7 cellular contexts compared by ENCODE assay signal in genomic region chr17:4903051-4903818, GRCh38. TPM values are rescaled to one million over a fixed set of nuclear protein-coding genes. Genes with fewer than 3 reads are reported as not detected.
DNase-seq lines count a peak whose midpoint lies in the region; ATAC-seq, FAIRE-seq and TF ChIP-seq lines count a peak whose summit lies in the region.

Gene CHRNE, minus strand, starts transcription at chr17:4903098. Its CDS starts 35 bp downstream, at chr17:4903063.

- H3K36me3 ChIP-seq in ascending aorta, result no peaks in the 10 kb centered on the region
- no peaks in the 10 kb centered on the region for H3K36me3 ChIP-seq in hepatocyte (replicated peaks; ENCODE audit: insufficient read depth, low read depth)
- no peaks in the 10 kb centered on the region for H3K36me3 ChIP-seq in skeletal muscle tissue (ENCODE audit: control insufficient read depth in 3 of 3, insufficient read depth in 3 of 3, low read length in 3 of 3)

- ATAC-seq in GM21717 (IDR thresholded peaks at IDR 0.05; ENCODE audit: unreplicated experiment), result no peak

- TF ChIP-seq POLR2A in GM12892 (IDR thresholded peaks at IDR 0.05; ENCODE audit: low read depth, low read length), result no peak

- H3K27me3 ChIP-seq in ascending aorta (peaks cover 7% of the 10 kb centered on the region), hepatocyte (no peaks in the 10 kb centered on the region), skeletal muscle tissue (ENCODE audit: control insufficient read depth in 3 of 3, insufficient read depth in 3 of 3, low read length in 3 of 3) (peaks cover 0 to 24% (median 12%) of the 10 kb centered on the region in 3 donors)

- intact Hi-C loops in ascending aorta (cut with DNase I), result loop anchor here (2.0 to 5.0 kb wide), 2 partner anchors 36 to 171 kb away; partner anchors contain the start of gene MED11

- H3K4me1 ChIP-seq in ascending aorta, result peaks cover 3 to 6% of the 10 kb centered on the region in 2 donors
- peaks cover 7% of the 10 kb centered on the region for H3K4me1 ChIP-seq in hepatocyte (ENCODE audit: insufficient read depth)
- peaks cover 23 to 32% (median 25%) of the 10 kb centered on the region in 3 donors for H3K4me1 ChIP-seq in skeletal muscle tissue (ENCODE audit: control insufficient read depth in 3 of 3, insufficient read depth in 3 of 3, low read length in 3 of 3)

- peak; percentile 59 to 75 (median 72) for TF ChIP-seq CTCF in ascending aorta (IDR thresholded peaks at IDR 0.05)
- peak; percentile 70 for TF ChIP-seq CTCF in hepatocyte (IDR thresholded peaks at IDR 0.05; ENCODE audit: poor library complexity)

- no peaks in the 10 kb centered on the region for H4K20me1 ChIP-seq in hepatocyte (ENCODE audit: insufficient read depth, poor library complexity, severe bottlenecking)

- H3K9me3 ChIP-seq in ascending aorta (no peaks in the 10 kb centered on the region), hepatocyte (ENCODE audit: low read depth) (no peaks in the 10 kb centered on the region), skeletal muscle tissue (ENCODE audit: control insufficient read depth in 3 of 3, low read length in 3 of 3) (no peaks in the 10 kb centered on the region)

- DNase-seq in GM12892 (ENCODE audit: insufficient read length) (peak; percentile 41), NCI-H146 treated with DMSO at 0.1 percent for 48 hours (lab: John Stamatoyannopoulos, UW; ENCODE audit: unreplicated experiment) (peak; percentile 43), T1000 (lab: John Stamatoyannopoulos, UW) (peak; percentile 54), ascending aorta (ENCODE audit: low spot score in 2 of 2) (peak in 1 of 2 donors; percentile 90), hepatocyte (ENCODE audit: low spot score) (peak; percentile 92)

- 44% methylated on average over 9 of the region's 10 CpGs for WGBS in hepatocyte (ENCODE audit: low lambda C conversion rate, missing lambda C conversion rate)

- FAIRE-seq in GM12892 (lab: Jason Lieb, UNC), result peak; percentile 95

- H3K27ac ChIP-seq in ascending aorta (peak within 1 kb of the TSS in 1 of 2 donors; percentile 11), hepatocyte (no peak within 1 kb of the TSS), skeletal muscle tissue (ENCODE audit: low read depth, low read length) (peak within 1 kb of the TSS; percentile 29)

- H3K4me3 ChIP-seq in ascending aorta (peak within 1 kb of the TSS in 1 of 2 donors; percentile 5), hepatocyte (no peak within 1 kb of the TSS), skeletal muscle tissue (ENCODE audit: low read length in 3 of 3) (peak within 1 kb of the TSS; percentile 4 to 30 (median 13))

- no peaks in the 10 kb centered on the region for H3K9me2 ChIP-seq in hepatocyte (replicated peaks; ENCODE audit: insufficient read depth)

- no peaks in the 10 kb centered on the region for H3K79me2 ChIP-seq in hepatocyte

- H3K4me2 ChIP-seq in hepatocyte, result no peak within 1 kb of the TSS

- H3K9ac ChIP-seq in skeletal muscle tissue (ENCODE audit: low read depth in 1 of 3, low read length in 3 of 3), result peak within 1 kb of the TSS in 2 of 3 donors; percentile 30 to 33

- H2AFZ ChIP-seq in hepatocyte, result no peak within 1 kb of the TSS

RNA-seq across cellular contexts. Expression of gene CHRNE, which starts in this region (rescaled TPM):
- polyA plus RNA-seq in GM12892 (2012; ENCODE audit: missing spikeins), result 0.76 TPM
- total RNA-seq in ascending aorta, result not detected
- total RNA-seq in hepatocyte, result 0.60 and 1.0 TPM in 2 replicates
- 0.83 and 1.2 TPM in 2 replicates for polyA plus RNA-seq in hepatocyte
- 1.0 TPM for total RNA-seq in skeletal muscle tissue
